ENCODE assay signal across 8 cellular contexts in the genomic region with DNA sequence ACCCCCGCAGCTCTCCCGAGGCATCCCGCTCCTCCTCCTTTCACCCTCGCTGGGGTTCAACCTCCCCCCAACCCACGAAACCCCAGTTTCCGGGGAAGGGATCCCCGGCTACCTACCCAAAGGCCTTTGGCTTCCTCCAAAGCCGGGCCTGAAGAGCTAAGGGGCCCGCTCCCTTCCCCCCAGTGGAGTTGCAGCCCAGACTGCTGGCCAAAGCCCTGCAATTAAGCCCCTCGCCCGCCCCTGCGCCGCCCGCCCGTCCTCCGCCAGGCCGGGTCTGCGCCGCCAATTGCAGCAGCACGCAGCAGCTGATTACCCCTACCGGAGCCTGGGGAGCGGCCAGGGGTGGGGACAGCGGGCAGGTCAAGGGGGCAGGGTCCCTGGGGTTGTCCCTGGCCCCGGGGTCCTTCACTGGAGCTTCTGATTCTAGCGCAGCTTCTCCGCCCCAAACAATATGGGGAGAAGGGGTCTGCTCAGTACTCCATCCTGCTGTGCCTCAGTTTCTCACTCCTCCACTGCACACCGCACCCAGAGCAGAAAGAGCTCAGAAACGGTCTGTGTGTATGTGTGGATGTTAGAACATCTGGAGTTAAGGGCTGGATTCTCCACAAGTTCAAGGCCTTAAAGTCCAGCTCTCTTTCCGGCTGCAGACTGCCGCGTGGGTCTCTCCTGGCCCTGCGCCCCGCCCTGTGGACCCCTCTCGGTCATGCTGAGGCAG. TPM values are rescaled to one million over a fixed set of nuclear protein-coding genes. Genes with fewer than 3 reads are reported as not detected.
DNase-seq lines count a peak whose midpoint lies in the region; ATAC-seq and TF ChIP-seq lines count a peak whose summit lies in the region.

No MANE protein-coding gene starts in this region.

- peaks cover 19% of the 10 kb centered on the region for H3K4me1 Mint-ChIP-seq in chondrocyte (ENCODE audit: low read depth)

- TF ChIP-seq EP300 in gastroesophageal sphincter (IDR thresholded peaks at IDR 0.05): no peak

- peaks cover 6% of the 10 kb centered on the region for H3K9me3 Mint-ChIP-seq in chondrocyte (ENCODE audit: low read depth)

- H3K27me3 ChIP-seq in OCI-LY3 (ENCODE audit: low read depth, low read length): peaks cover 5% of the 10 kb centered on the region; the same call in 1 of the 2 replicates
- peaks cover 100% of the 10 kb centered on the region for H3K27me3 ChIP-seq in gastroesophageal sphincter
- H3K27me3 ChIP-seq in aorta (ENCODE audit: control insufficient read depth in 1 of 2, insufficient read depth in 2 of 2, low read length in 1 of 2): no peaks in the 10 kb centered on the region

- TF ChIP-seq CTCF in OCI-LY3 (IDR thresholded peaks at IDR 0.05; ENCODE audit: low read depth, low read length) (no peak), gastroesophageal sphincter (IDR thresholded peaks at IDR 0.05) (no peak), chondrocyte (IDR thresholded peaks at IDR 0.05) (no peak)

- H3K9ac ChIP-seq in OCI-LY3 (ENCODE audit: low read length): peak overlapping the region; percentile 97

- H3K4me1 ChIP-seq in OCI-LY3 (ENCODE audit: low read length): peaks cover 58% of the 10 kb centered on the region
- peaks cover 0 to 42% (median 21%) of the 10 kb centered on the region in 3 donors for H3K4me1 ChIP-seq in gastroesophageal sphincter
- H3K4me1 ChIP-seq in aorta (ENCODE audit: control insufficient read depth in 1 of 2, insufficient read depth in 2 of 2, low read length in 2 of 2): no peaks in the 10 kb centered on the region

- ATAC-seq in gastroesophageal sphincter (peak; percentile 6), aorta (ENCODE audit: low FRiP score) (peak; percentile 7), GM21576 (IDR thresholded peaks at IDR 0.05; ENCODE audit: unreplicated experiment) (no peak)

- H3K36me3 ChIP-seq in OCI-LY3 (replicated peaks; ENCODE audit: low read depth, low read length) (peaks cover 6% of the 10 kb centered on the region), gastroesophageal sphincter (no peaks in the 10 kb centered on the region), aorta (ENCODE audit: control insufficient read depth in 1 of 2, insufficient read depth in 2 of 2, low read length in 1 of 2) (no peaks in the 10 kb centered on the region)

- H3K9me3 ChIP-seq in OCI-LY3 (ENCODE audit: insufficient read depth, low read length): no peaks in the 10 kb centered on the region
- no peaks in the 10 kb centered on the region for H3K9me3 ChIP-seq in gastroesophageal sphincter
- no peaks in the 10 kb centered on the region for H3K9me3 ChIP-seq in aorta (ENCODE audit: control insufficient read depth, low read length)

- H3K36me3 Mint-ChIP-seq in chondrocyte (ENCODE audit: low read depth): peaks cover 4% of the 10 kb centered on the region

- H3K27ac ChIP-seq in OCI-LY3 (ENCODE audit: low read length) (peak overlapping the region; percentile 99), gastroesophageal sphincter (no peak overlapping the region), aorta (ENCODE audit: low read depth in 1 of 2, low read length in 2 of 2) (no peak overlapping the region)

- TF ChIP-seq POLR2A in gastroesophageal sphincter (IDR thresholded peaks at IDR 0.05): no peak

- intact Hi-C loops in aorta (cut with DNase I): loop anchor here (1.0 to 2.0 kb wide), 2 partner anchors 21 kb away; no protein-coding TSS in a partner anchor

- no peak overlapping the region for H3K4me3 Mint-ChIP-seq in chondrocyte (ENCODE audit: unreplicated experiment)

- peak; percentile 29 for DNase-seq in stimulated activated CD4-positive, alpha-beta T cell treated with anti-CD3 and anti-CD28 coated beads, Interleukin-2, amount 100 ng/mL, for 24 hours
- no peak for DNase-seq in stimulated activated CD4-positive, alpha-beta T cell treated with anti-CD3 and anti-CD28 coated beads, Interleukin-1b, Interleukin-23, amount 100 ng/mL, for 48 hours
- DNase-seq in aorta: no peak
- no peak for DNase-seq in chondrocyte (ENCODE audit: low spot score)
- no peak for DNase-seq in hepatic stellate cell (ENCODE audit: low spot score)

- H3K4me2 ChIP-seq in OCI-LY3 (ENCODE audit: low read length): peak overlapping the region; percentile 98

- H4K20me1 ChIP-seq in OCI-LY3 (ENCODE audit: insufficient read depth, low read length): no peaks in the 10 kb centered on the region

- H3K4me3 ChIP-seq in OCI-LY3 (ENCODE audit: low read length) (peak overlapping the region; percentile 85), gastroesophageal sphincter (peak overlapping the region in 1 of 2 donors; percentile 10), aorta (ENCODE audit: low read length in 2 of 2) (no peak overlapping the region)

- no peaks in the 10 kb centered on the region for H3K79me2 ChIP-seq in OCI-LY3 (ENCODE audit: low read length)

- H3K27ac Mint-ChIP-seq in chondrocyte (ENCODE audit: unreplicated experiment): no peak overlapping the region

- no peak overlapping the region for H2AFZ ChIP-seq in OCI-LY3 (ENCODE audit: low read depth, low read length)

- peaks cover 59% of the 10 kb centered on the region for H3K27me3 Mint-ChIP-seq in chondrocyte (ENCODE audit: low read depth)

- 3 to 6% methylated on average over 5 to 17 of the region's 34 CpGs for WGBS in gastroesophageal sphincter (ENCODE audit: low coverage in 1 of 2), 2 donors
- 6% methylated on average over 32 to 34 of the region's 34 CpGs for WGBS in aorta, 2 donors

RNA-seq across cellular contexts. Expression of a gene that starts 16.9 kb away (rescaled TPM):
- not detected for total RNA-seq in gastroesophageal sphincter
- total RNA-seq in aorta: not detected
- not detected for polyA plus RNA-seq in aorta
- not detected in 3 replicates for total RNA-seq in chondrocyte

RNA-seq across cellular contexts. Expression of a gene that starts 37.9 kb away (rescaled TPM):
- total RNA-seq in gastroesophageal sphincter (1 to 10 TPM; 1.3 to 4.2 (median 4.0) TPM), aorta (1 to 10 TPM in 1 of 2 donors, under 1 TPM in 1; 0.88 to 2.1 TPM), chondrocyte (not detected in 3 replicates)
- not detected for polyA plus RNA-seq in aorta

Comparison
In these comparisons a context has a peak if more than half of its experiments do, and no peak if none do; other contexts are left out.
1. DNase-seq: peak in stimulated activated CD4-positive, alpha-beta T cell treated with anti-CD3 and anti-CD28 coated beads, Interleukin-2, amount 100 ng/mL, for 24 hours (2 of 2); none in stimulated activated CD4-positive, alpha-beta T cell treated with anti-CD3 and anti-CD28 coated beads, Interleukin-1b, Interleukin-23, amount 100 ng/mL, for 48 hours (single experiment), aorta (0 of 2), chondrocyte (single experiment) and hepatic stellate cell (single experiment).